Comparison of ENCODE assay signal across 12 cellular contexts in the genomic region with DNA sequence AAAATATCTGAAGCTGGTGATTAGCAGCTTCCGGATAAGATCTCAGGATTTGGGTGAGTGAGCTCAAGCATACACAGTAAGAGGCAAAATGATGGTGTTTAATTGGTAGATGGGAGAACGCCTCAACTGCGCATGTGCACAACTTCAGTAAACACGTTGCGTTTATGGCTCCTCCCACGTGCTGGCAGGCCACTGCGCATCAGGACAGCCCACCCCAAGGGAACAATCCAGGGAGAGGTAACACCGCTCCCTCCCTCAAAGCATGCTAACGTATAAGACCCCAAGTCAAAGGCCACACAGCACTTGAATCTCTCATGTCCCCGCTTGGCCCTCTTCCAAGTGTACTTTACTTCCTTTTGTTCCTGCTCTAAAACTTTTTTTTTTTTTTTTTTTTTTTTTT. TPM values are rescaled to one million over a fixed set of nuclear protein-coding genes. Genes with fewer than 3 reads are reported as not detected.
A peak's percentile ranks its signal among the peaks of the same experiment; 100 is the strongest.
DNase-seq lines count a peak whose midpoint lies in the region.
"Had no signal": no experiment of that assay in that cellular context is flagged by ENCODE, and none has a peak within 500 bp of the region (broad histone marks: within the 10 kb centered on the region; RNA-seq: fewer than 3 reads in every experiment).

No MANE protein-coding gene starts in this region.

- H2BK5ac ChIP-seq in neuronal stem cell (ENCODE audit: low read length), result no peak overlapping the region

- no peak overlapping the region for H3K4me3 ChIP-seq in neuronal stem cell (ENCODE audit: low read length in 2 of 2)

- peak; percentile 63 for DNase-seq in NCI-H69 (lab: John Stamatoyannopoulos, UW)
- peak; percentile 20 for DNase-seq in SK-N-DZ (ENCODE audit: low spot score)
- no peak for DNase-seq in neuronal stem cell (ENCODE audit: low spot score)
- DNase-seq in ureter (ENCODE audit: low spot score), result peak; percentile 52
- DNase-seq in activated naive CD4-positive, alpha-beta T cell treated with Interleukin-2 at 50 U/mL for 16 hours, result no peak
- DNase-seq in NCI-H446 treated with DMSO at 0.1 percent for 48 hours (lab: John Stamatoyannopoulos, UW), result no peak
- DNase-seq in stimulated activated naive CD4-positive, alpha-beta T cell treated with Interleukin-2 at 50 U/mL for 16 hours (lab: John Stamatoyannopoulos, UW), result no peak
- DNase-seq: C1 segment of cervical spinal cord; CD4-positive, alpha-beta T cell; DMS79; HCEC 1CT; HFFc6 had no signal

- no peak overlapping the region for H3K27ac ChIP-seq in neuronal stem cell (replicated peaks; ENCODE audit: low read length)

- H3K23ac ChIP-seq in neuronal stem cell (ENCODE audit: low read depth, low read length, poor library complexity), result no peak overlapping the region

- peaks cover 0 to 5% (median 0%) of the 10 kb centered on the region in 3 experiments for H3K27me3 ChIP-seq in neuronal stem cell (ENCODE audit: control insufficient read depth in 3 of 3, insufficient read depth in 3 of 3, low read depth in 1 of 3, low read length in 3 of 3)

- H3K18ac ChIP-seq in neuronal stem cell (ENCODE audit: low read length), result no peak overlapping the region

- no peak overlapping the region for H3K4me2 ChIP-seq in neuronal stem cell (ENCODE audit: insufficient read depth, low read length, poor library complexity, severe bottlenecking)

- no peak overlapping the region for H3K9ac ChIP-seq in neuronal stem cell (ENCODE audit: low read depth, low read length, poor library complexity)

- no CpG with 5 or more reads among the region's 10 CpGs for WGBS in neuronal stem cell (ENCODE audit: extremely low coverage in 2 of 2, insufficient read length in 2 of 2, insufficient replicate concordance in 1 of 2), 2 donors

- no peak overlapping the region for H3K14ac ChIP-seq in neuronal stem cell (ENCODE audit: low read length)

- H3K9me3 ChIP-seq in neuronal stem cell (replicated peaks in 1 of 2; ENCODE audit: control insufficient read depth in 2 of 2, insufficient read depth in 1 of 2, low read depth in 1 of 2, low read length in 2 of 2), result peaks cover 4% of the 10 kb centered on the region in 2 donors

- peak overlapping the region; percentile 56 for H2AFZ ChIP-seq in neuronal stem cell (ENCODE audit: low read length)

- H3K79me1 ChIP-seq in neuronal stem cell (ENCODE audit: low read depth, low read length), result no peaks in the 10 kb centered on the region

- H3K4me1 ChIP-seq in neuronal stem cell (ENCODE audit: control insufficient read depth in 2 of 2, insufficient read depth in 1 of 2, low read depth in 1 of 2, low read length in 2 of 2), result peaks cover 3 to 18% of the 10 kb centered on the region in 2 donors

- H2BK120ac ChIP-seq in neuronal stem cell (ENCODE audit: low read depth, low read length), result no peak overlapping the region

- H2AK5ac ChIP-seq in neuronal stem cell (ENCODE audit: low read depth, low read length), result no peak overlapping the region

- H2BK12ac ChIP-seq in neuronal stem cell (ENCODE audit: low read length), result no peak overlapping the region

- no peak overlapping the region for H4K8ac ChIP-seq in neuronal stem cell (ENCODE audit: low read depth, low read length)

- no peak overlapping the region for H2BK15ac ChIP-seq in neuronal stem cell (ENCODE audit: low read length)

- no peak overlapping the region for H4K91ac ChIP-seq in neuronal stem cell (ENCODE audit: low read depth, low read length, poor library complexity)

- no peak overlapping the region for H3K4ac ChIP-seq in neuronal stem cell (ENCODE audit: low read length)

- H3K36me3 ChIP-seq in neuronal stem cell (replicated peaks in 1 of 2; ENCODE audit: control insufficient read depth in 2 of 2, insufficient read depth in 2 of 2, low read length in 2 of 2), result peaks cover 0 to 1% of the 10 kb centered on the region in 2 donors

RNA-seq across cellular contexts. Expression of a gene that starts 10.4 kb away (rescaled TPM):
- 114 and 125 TPM in 2 replicates for polyA plus RNA-seq in SK-N-DZ (2014; cell fraction: cytosol; rRNA removed)
- polyA plus RNA-seq in SK-N-DZ (2014; cell fraction: nucleus; rRNA removed), result 149 and 172 TPM in 2 replicates
- 89.2 TPM for polyA plus RNA-seq in neuronal stem cell (2013, experiment 1 of 2)
- 91.0 TPM for polyA plus RNA-seq in neuronal stem cell (2013, experiment 2 of 2)
- total RNA-seq in ureter, result 3.1 TPM

Comparison
In these comparisons a context has a peak if more than half of its experiments do, and no peak if none do; other contexts are left out.
1. DNase-seq: peak in NCI-H69 (single experiment), SK-N-DZ (single experiment) and ureter (single experiment); none in neuronal stem cell (single experiment), activated naive CD4-positive, alpha-beta T cell treated with Interleukin-2 at 50 U/mL for 16 hours (single experiment), NCI-H446 treated with DMSO at 0.1 percent for 48 hours (single experiment) and stimulated activated naive CD4-positive, alpha-beta T cell treated with Interleukin-2 at 50 U/mL for 16 hours (single experiment).